21 cellular contexts compared by ENCODE assay signal in genomic region chr6:25332671-25333071, GRCh38. TPM values are rescaled to one million over a fixed set of nuclear protein-coding genes. Genes with fewer than 3 reads are reported as not detected.
A peak's percentile ranks its signal among the peaks of the same experiment; 100 is the strongest.
DNase-seq lines count a peak whose midpoint lies in the region; ATAC-seq, FAIRE-seq and TF ChIP-seq lines count a peak whose summit lies in the region.
"Had no signal": no experiment of that assay in that cellular context is flagged by ENCODE, and none has a peak within 500 bp of the region (broad histone marks: within the 10 kb centered on the region; RNA-seq: fewer than 3 reads in every experiment).

No MANE protein-coding gene starts in this region.

- H3K4me1 ChIP-seq in MM.1S (ENCODE audit: low read length) (peaks cover 23% of the 10 kb centered on the region), GM12878 (ENCODE audit: control insufficient read depth, insufficient read depth, low read length) (peaks cover 7% of the 10 kb centered on the region)

- no peak for TF ChIP-seq CTCF in MM.1S (IDR thresholded peaks at IDR 0.05; ENCODE audit: low read length)
- TF ChIP-seq CTCF in GM12878 (IDR thresholded peaks at IDR 0.05 in 2 of 3, conservative IDR thresholded peaks at IDR 0.05 in 1 of 3; ENCODE audit: control insufficient read depth in 2 of 3, extremely low read depth in 1 of 3, insufficient read depth in 1 of 3, low read depth in 3 of 3, low read length in 3 of 3) = no peak
- TF ChIP-seq CTCF in WERI-Rb-1 (IDR thresholded peaks at IDR 0.05; ENCODE audit: low read depth, low read length) = no peak

- SMC1A ChIA-PET in GM12878 (lab: Charles Lee; ENCODE audit: uncharacterized antibody, unreplicated experiment) = interaction anchor here (0.8 to 4.5 kb wide), 9 partner anchors 8 to 158 kb away, joined by 3 to 21 read pairs (median 6); no protein-coding TSS in a partner anchor

- peaks cover 99% of the 10 kb centered on the region for H3K79me2 ChIP-seq in MM.1S (ENCODE audit: low read length)
- peaks cover 2% of the 10 kb centered on the region for H3K79me2 ChIP-seq in GM12878 (ENCODE audit: control insufficient read depth, insufficient read depth, low read length)

- no peaks in the 10 kb centered on the region for H3K9me2 ChIP-seq in MM.1S (replicated peaks; ENCODE audit: insufficient read depth, low read length)

- no peaks in the 10 kb centered on the region for H3K9me3 Mint-ChIP-seq in naive B cell
- H3K9me3 Mint-ChIP-seq in stimulated activated naive CD8-positive, alpha-beta T cell treated with anti-CD3 and anti-CD28 coated beads, Interleukin-15, amount 100 ng/mL, for 72 hours = no peaks in the 10 kb centered on the region
- H3K9me3 Mint-ChIP-seq: activated naive CD4-positive, alpha-beta T cell treated with anti-CD3 and anti-CD28 coated beads, Interleukin-2, amount 10 ng/mL, durations not matched to agents 7 days and 5 days; endodermal cell; T-helper 2 cell treated with Interferon-gamma antibody and Interleukin-4, amounts not matched to agents 5 μg/mL and 100 μg/mL, for 36 hours had no signal

- no peaks in the 10 kb centered on the region for H3K36me3 Mint-ChIP-seq in naive B cell
- H3K36me3 Mint-ChIP-seq: activated naive CD4-positive, alpha-beta T cell treated with anti-CD3 and anti-CD28 coated beads, Interleukin-2, amount 10 ng/mL, durations not matched to agents 7 days and 5 days had no signal

- H3K27ac Mint-ChIP-seq in naive B cell = peak overlapping the region in 5 of 6 donors; percentile 15 to 94 (median 60)
- no peak overlapping the region for H3K27ac Mint-ChIP-seq in stimulated activated naive CD8-positive, alpha-beta T cell treated with anti-CD3 and anti-CD28 coated beads, Interleukin-15, amount 100 ng/mL, for 72 hours
- H3K27ac Mint-ChIP-seq: activated naive CD4-positive, alpha-beta T cell treated with anti-CD3 and anti-CD28 coated beads, Interleukin-2, amount 10 ng/mL, durations not matched to agents 7 days and 5 days; endodermal cell; T-helper 2 cell treated with Interferon-gamma antibody and Interleukin-4, amounts not matched to agents 5 μg/mL and 100 μg/mL, for 36 hours had no signal

- in situ Hi-C loops in GM12878 (cut with MboI) = no loop called here

- no peak overlapping the region for H3K4me3 Mint-ChIP-seq in naive B cell
- H3K4me3 Mint-ChIP-seq in stimulated activated naive CD8-positive, alpha-beta T cell treated with anti-CD3 and anti-CD28 coated beads, Interleukin-15, amount 100 ng/mL, for 72 hours = no peak overlapping the region
- H3K4me3 Mint-ChIP-seq: activated naive CD4-positive, alpha-beta T cell treated with anti-CD3 and anti-CD28 coated beads, Interleukin-2, amount 10 ng/mL, durations not matched to agents 7 days and 5 days; endodermal cell; T-helper 2 cell treated with Interferon-gamma antibody and Interleukin-4, amounts not matched to agents 5 μg/mL and 100 μg/mL, for 36 hours had no signal

- H4K20me1 ChIP-seq in MM.1S (ENCODE audit: insufficient read depth, low read length) (no peaks in the 10 kb centered on the region), GM12878 (ENCODE audit: control insufficient read depth, insufficient read depth) (no peaks in the 10 kb centered on the region)

- POLR2A ChIA-PET in GM12878 (lab: Charles Lee) = interaction anchor here (0.5 to 1.7 kb wide), 3 partner anchors 19 to 51 kb away, joined by 3 to 6 read pairs (median 4); no protein-coding TSS in a partner anchor

- H3K4me2 ChIP-seq in MM.1S (ENCODE audit: low read depth, low read length) (peak overlapping the region; percentile 34), GM12878 (ENCODE audit: control insufficient read depth, insufficient read depth) (0 out of 2 replicates have a peak overlapping the region, but pooled peaks have one; percentile 15)

- H3K36me3 ChIP-seq in MM.1S (replicated peaks; ENCODE audit: insufficient read depth, low read length) (no peaks in the 10 kb centered on the region), GM12878 (ENCODE audit: control insufficient read depth in 2 of 2, insufficient read depth in 2 of 2, low read length in 1 of 2) (no peaks in the 10 kb centered on the region), WERI-Rb-1 (no peaks in the 10 kb centered on the region)

- peak overlapping the region; percentile 29; the same call in 1 of the 2 replicates for H3K27ac ChIP-seq in MM.1S (ENCODE audit: low read length)
- no peak overlapping the region for H3K27ac ChIP-seq in GM12878 (ENCODE audit: control insufficient read depth, insufficient read depth)
- no peak overlapping the region for H3K27ac ChIP-seq in WERI-Rb-1

- WGBS in GM12878 (ENCODE audit: insufficient coverage, insufficient replicate concordance, low lambda C conversion rate, missing lambda C conversion rate) = 40% methylated on average over 3 of the region's 5 CpGs

- H3K4me3 ChIP-seq in MM.1S (ENCODE audit: low read length) (no peak overlapping the region), GM12878 (no peak overlapping the region), WERI-Rb-1 (ENCODE audit: low read depth, low read length) (no peak overlapping the region)
- H3K4me3 ChIP-seq: mucosa of descending colon, testis had no signal

- TF ChIP-seq POLR2A in GM12892 (IDR thresholded peaks at IDR 0.05; ENCODE audit: low read depth, low read length) = no peak
- no peak for TF ChIP-seq POLR2A in GM12878 (IDR thresholded peaks at IDR 0.05; ENCODE audit: low read depth, low read length)
- no peak for TF ChIP-seq POLR2A in GM18505 (IDR thresholded peaks at IDR 0.05; ENCODE audit: borderline replicate concordance, extremely low read depth, insufficient read depth, insufficient read length)

- H3K9me3 ChIP-seq in MM.1S (replicated peaks; ENCODE audit: insufficient read depth, low read length) (no peaks in the 10 kb centered on the region), GM12878 (replicated peaks; ENCODE audit: control insufficient read depth, insufficient read depth, low read length) (no peaks in the 10 kb centered on the region), WERI-Rb-1 (ENCODE audit: severe bottlenecking) (no peaks in the 10 kb centered on the region)
- H3K9me3 ChIP-seq: mucosa of descending colon, testis had no signal

- H2AFZ ChIP-seq in MM.1S (ENCODE audit: low read length) = no peak overlapping the region
- peak overlapping the region; percentile 25 for H2AFZ ChIP-seq in GM12878 (ENCODE audit: control insufficient read depth, low read depth, low read length)

- FAIRE-seq in GM12892 (lab: Jason Lieb, UNC) (peak; percentile 67), GM12878 (lab: Jason Lieb, UNC) (no peak)
- FAIRE-seq: astrocyte had no signal

- RAD21 ChIA-PET in GM12878 (lab: Charles Lee; ENCODE audit: unreplicated experiment) = interaction anchor here (0.7 to 4.9 kb wide), 7 partner anchors 34 to 157 kb away, joined by 3 to 21 read pairs (median 11); partner anchors contain the start of gene CARMIL1

- H3K27me3 ChIP-seq in MM.1S (replicated peaks; ENCODE audit: insufficient read depth, low read length) = no peaks in the 10 kb centered on the region
- H3K27me3 ChIP-seq in GM12878 (replicated peaks in 1 of 2; ENCODE audit: control insufficient read depth in 2 of 2, insufficient read depth in 2 of 2, low read length in 1 of 2) = no peaks in the 10 kb centered on the region
- H3K27me3 ChIP-seq in WERI-Rb-1 (ENCODE audit: insufficient read depth, low read depth, severe bottlenecking) = no peaks in the 10 kb centered on the region
- H3K27me3 ChIP-seq: testis had no signal

- H3F3A ChIP-seq in MM.1S (ENCODE audit: insufficient read depth, low read length) = no peaks in the 10 kb centered on the region

- no peak overlapping the region for H3K9ac ChIP-seq in MM.1S (ENCODE audit: low read length)
- H3K9ac ChIP-seq in GM12878 (ENCODE audit: control insufficient read depth, insufficient read depth, low read length) = no peak overlapping the region

- ATAC-seq in GM12878 (peak; percentile 85), naive B cell (ENCODE audit: low read depth in 2 of 2) (peak in 1 of 2 donors; percentile 66), GM18505 (IDR thresholded peaks at IDR 0.05; ENCODE audit: unreplicated experiment) (no peak)
- ATAC-seq in stimulated activated naive CD8-positive, alpha-beta T cell treated with anti-CD3 and anti-CD28 coated beads, Interleukin-15, amount 100 ng/mL, for 72 hours = no peak
- ATAC-seq: mucosa of descending colon had no signal

- peaks cover 0 to 35% (median 14%) of the 10 kb centered on the region in 3 donors for H3K4me1 Mint-ChIP-seq in naive B cell
- peaks cover 16% of the 10 kb centered on the region for H3K4me1 Mint-ChIP-seq in stimulated activated naive CD8-positive, alpha-beta T cell treated with anti-CD3 and anti-CD28 coated beads, Interleukin-15, amount 100 ng/mL, for 72 hours
- H3K4me1 Mint-ChIP-seq: activated naive CD4-positive, alpha-beta T cell treated with anti-CD3 and anti-CD28 coated beads, Interleukin-2, amount 10 ng/mL, durations not matched to agents 7 days and 5 days had no signal

- no peak for DNase-seq in GM12892 (ENCODE audit: insufficient read length)
- peak; percentile 31 for DNase-seq in MM.1S
- no peak for DNase-seq in GM12878 (ENCODE audit: low read depth, low spot score)
- no peak for DNase-seq in naive B cell
- DNase-seq in stimulated activated naive CD8-positive, alpha-beta T cell treated with anti-CD3 and anti-CD28 coated beads, Interleukin-15, amount 100 ng/mL, for 72 hours = no peak
- DNase-seq in WERI-Rb-1 = no peak
- no peak for DNase-seq in retina
- DNase-seq: activated CD4-positive, alpha-beta T cell treated with anti-CD3 and anti-CD28 coated beads for 48 hours; activated naive CD4-positive, alpha-beta T cell treated with anti-CD3 and anti-CD28 coated beads, Interleukin-2, amount 10 ng/mL, durations not matched to agents 7 days and 5 days; endodermal cell; foreskin fibroblast; H7; kidney glomerular epithelial cell; mucosa of descending colon; NCI-H1436 treated with DMSO at 0.1 percent for 48 hours; stimulated activated CD4-positive, alpha-beta T cell treated with anti-CD3 and anti-CD28 coated beads, Interleukin-4, amount 100 ng/mL, for 4 hours; stimulated activated CD8-positive, alpha-beta memory T cell treated with anti-CD3 and anti-CD28 coated beads, Interleukin-4, amount 100 ng/mL, for 48 hours; testis had no signal

- no TSS peak for BruUV-seq in GM12878 (replicated peaks; lab: Mats Ljungman, UMichigan)

- peaks cover 0 to 27% (median 0%) of the 10 kb centered on the region in 3 donors for H3K27me3 Mint-ChIP-seq in naive B cell
- no peaks in the 10 kb centered on the region for H3K27me3 Mint-ChIP-seq in stimulated activated naive CD8-positive, alpha-beta T cell treated with anti-CD3 and anti-CD28 coated beads, Interleukin-15, amount 100 ng/mL, for 72 hours
- H3K27me3 Mint-ChIP-seq: activated naive CD4-positive, alpha-beta T cell treated with anti-CD3 and anti-CD28 coated beads, Interleukin-2, amount 10 ng/mL, durations not matched to agents 7 days and 5 days had no signal

- no peak for TF ChIP-seq RAD21 in GM12878 (IDR thresholded peaks at IDR 0.05; ENCODE audit: insufficient read depth, low read depth, low read length)

- peak; percentile 18 to 54; a peak in 1 of 4 replicates for TF ChIP-seq EP300 in GM12878 (IDR thresholded peaks at IDR 0.05; ENCODE audit: borderline replicate concordance in 1 of 2, control insufficient read depth in 1 of 2, low read depth in 2 of 2, low read length in 2 of 2)

- intact Hi-C loops in GM12878 (cut with micrococcal nuclease; ENCODE audit: unreplicated experiment) = no loop called here

- CTCF ChIA-PET in GM12878 (lab: Yijun Ruan, JAX) = interaction anchor here (0.8 to 1.5 kb wide), 7 partner anchors 9 to 160 kb away, joined by 3 to 4 read pairs (median 3); no protein-coding TSS in a partner anchor

RNA-seq across cellular contexts. Expression of gene CARMIL1, which starts 53.5 kb away (rescaled TPM):
- 4.0 TPM for polyA plus RNA-seq in GM12892 (2012; ENCODE audit: missing spikeins)
- total RNA-seq in GM12878 (2013; cell fraction: nucleolus; rRNA removed) = 45.9 and 48.7 TPM in 2 replicates
- total RNA-seq in GM12878 (2014; rRNA removed) (10.2 and 11.9 TPM in 2 replicates), GM12878 (2014; rRNA removed; fragmentation: Illumina TruSeq; extraction: Trizol) (10.6 and 10.7 TPM in 2 replicates), GM12878 (2021) (9.4 and 10.3 TPM in 2 replicates)
- polyA plus RNA-seq in GM12878 (2011; ENCODE audit: low read depth) = 1.3 TPM
- polyA plus RNA-seq in GM12878 (2011; rRNA removed) (9.7 and 11.6 TPM in 2 replicates), GM12878 (2014; fragmentation: Illumina TruSeq; extraction: Trizol) (8.9 and 10.1 TPM in 2 replicates), GM12878 (2014; fragmentation: Nextera tagmentation; extraction: Ambion mirVana) (10 to 100 TPM in 1 of 2 experiments, 1 to 10 TPM in 1; 9.4 to 11.3 TPM), GM12878 (2014; rRNA removed) (5.2 and 6.4 TPM in 2 replicates), GM12878 (2016; fragmentation: Nextera tagmentation; extraction: Ambion mirVana) (10 to 100 TPM; 15.4 to 18.1 TPM), naive B cell (ENCODE audit: low read depth in 6 of 6) (1 to 10 TPM in 4 of 6 donors, under 1 TPM in 1, not detected in 1; 0.39 to 7.3 (median 6.3) TPM)
- polyA plus RNA-seq in GM12878 (2011; cell fraction: cytosol; rRNA removed) = 6.1 and 7.5 TPM in 2 replicates
- polyA plus RNA-seq in GM12878 (2011; cell fraction: nucleus; rRNA removed) = 10.6 and 12.8 TPM in 2 replicates
- 0.96 and 1.6 TPM in 2 replicates for polyA plus RNA-seq in GM12878 (2012)
- polyA minus RNA-seq in GM12878 (2011; rRNA and poly(A)+ RNA removed) = 19.5 and 21.1 TPM in 2 replicates
- polyA minus RNA-seq in GM12878 (2011; cell fraction: cytosol; rRNA and poly(A)+ RNA removed) = 8.6 and 8.9 TPM in 2 replicates
- 14.9 and 22.7 TPM in 2 replicates for polyA minus RNA-seq in GM12878 (2011; cell fraction: nucleus; rRNA and poly(A)+ RNA removed)

Comparison
In these comparisons a context has a peak if more than half of its experiments do, and no peak if none do; other contexts are left out.
1. H3K27ac Mint-ChIP-seq: peak in naive B cell (5 of 6); none in stimulated activated naive CD8-positive, alpha-beta T cell treated with anti-CD3 and anti-CD28 coated beads, Interleukin-15, amount 100 ng/mL, for 72 hours (0 of 2).